In genomic region chr6:30495993-30496392, GRCh38 we compare ENCODE assay signal across 12 cellular contexts. TPM values are rescaled to one million over a fixed set of nuclear protein-coding genes. Genes with fewer than 3 reads are reported as not detected.
DNase-seq lines count a peak whose midpoint lies in the region; ATAC-seq and TF ChIP-seq lines count a peak whose summit lies in the region.
"Had no signal": no experiment of that assay in that cellular context is flagged by ENCODE, and none has a peak within 500 bp of the region (broad histone marks: within the 10 kb centered on the region; RNA-seq: fewer than 3 reads in every experiment).

No MANE protein-coding gene starts in this region.

- peaks cover 15% of the 10 kb centered on the region for H3K9me3 ChIP-seq in BLaER1
- no peaks in the 10 kb centered on the region for H3K9me3 ChIP-seq in DND-41 (ENCODE audit: insufficient read depth, low read length, severe bottlenecking)
- H3K9me3 ChIP-seq: pancreas had no signal

- H3K27ac ChIP-seq in BLaER1 (peak overlapping the region; percentile 49; the same call in 1 of the 2 replicates), DND-41 (ENCODE audit: low read length) (no peak overlapping the region), cingulate gyrus (ENCODE audit: low read depth, low read length) (peak overlapping the region; percentile 10)
- H3K27ac ChIP-seq: pancreas had no signal

- DNase-seq in DND-41 (peak; percentile 1), natural killer cell (no peak), NCI-H446 (lab: John Stamatoyannopoulos, UW) (no peak), islet precursor cell (no peak)
- DNase-seq: head of caudate nucleus; NCI-H2171; pancreas; stimulated activated CD4-positive, alpha-beta T cell treated with anti-CD3 and anti-CD28 coated beads, Interleukin-2, amount 100 ng/mL, for 48 hours had no signal

- no peak for TF ChIP-seq CTCF in DND-41 (IDR thresholded peaks at IDR 0.05; ENCODE audit: borderline replicate concordance, extremely low read depth, low read length, poor library complexity, severe bottlenecking)
- no peak for TF ChIP-seq CTCF in natural killer cell (IDR thresholded peaks at IDR 0.05)

- peaks cover 20% of the 10 kb centered on the region for H3K36me3 Mint-ChIP-seq in natural killer cell

- H3K27me3 Mint-ChIP-seq in natural killer cell (ENCODE audit: low read depth in 2 of 2), result no peaks in the 10 kb centered on the region

- H3K9me3 Mint-ChIP-seq in natural killer cell, result no peaks in the 10 kb centered on the region

- no peaks in the 10 kb centered on the region for H3K27me3 ChIP-seq in BLaER1
- no peaks in the 10 kb centered on the region for H3K27me3 ChIP-seq in DND-41 (ENCODE audit: insufficient read depth, low read length, poor library complexity)
- H3K27me3 ChIP-seq: pancreas had no signal

- no peak overlapping the region for H2AFZ ChIP-seq in DND-41 (ENCODE audit: low read depth, low read length)

- peaks cover 33% of the 10 kb centered on the region for H3K36me3 ChIP-seq in BLaER1
- peaks cover 22% of the 10 kb centered on the region for H3K36me3 ChIP-seq in DND-41 (ENCODE audit: insufficient read depth, low read length)

- intact Hi-C loops in natural killer cell (cut with micrococcal nuclease), result no loop called here

- H3K79me2 ChIP-seq in DND-41 (ENCODE audit: insufficient read depth, low read length), result peaks cover 6% of the 10 kb centered on the region

- H3K4me2 ChIP-seq in BLaER1 (0 out of 2 replicates have a peak overlapping the region, but pooled peaks have one; percentile 0), DND-41 (ENCODE audit: insufficient read depth, low read length) (no peak overlapping the region)

- ATAC-seq in DND-41 (ENCODE audit: insufficient read depth, low read depth), result no peak
- peak in 1 of 3 donors; percentile 13 for ATAC-seq in natural killer cell
- no peak for ATAC-seq in GM18517 (IDR thresholded peaks at IDR 0.05; ENCODE audit: unreplicated experiment)
- no peak for ATAC-seq in GM21423 (IDR thresholded peaks at IDR 0.05; ENCODE audit: unreplicated experiment)

- H3K4me1 Mint-ChIP-seq in natural killer cell, result peaks cover 67 to 71% of the 10 kb centered on the region in 2 donors

- peak overlapping the region; percentile 37 for H3K4me3 Mint-ChIP-seq in natural killer cell

- peak overlapping the region; percentile 88 to 96 for H3K27ac Mint-ChIP-seq in natural killer cell

- H3K9ac ChIP-seq in BLaER1, result no peak overlapping the region
- no peak overlapping the region for H3K9ac ChIP-seq in DND-41 (ENCODE audit: low read depth, low read length)

- H3K4me3 ChIP-seq in BLaER1 (no peak overlapping the region), DND-41 (ENCODE audit: low read depth in 1 of 2, low read length in 2 of 2) (no peak overlapping the region)
- H3K4me3 ChIP-seq: pancreas had no signal

- H3K4me1 ChIP-seq in BLaER1 (peaks cover 65% of the 10 kb centered on the region), DND-41 (ENCODE audit: insufficient read depth, low read length) (peaks cover 20% of the 10 kb centered on the region)

- H4K20me1 ChIP-seq in BLaER1 (peaks cover 34% of the 10 kb centered on the region), DND-41 (ENCODE audit: insufficient read depth, low read length) (peaks cover 16% of the 10 kb centered on the region)

RNA-seq across cellular contexts. Expression of gene HLA-E, which starts 6.7 kb away (rescaled TPM):
- total RNA-seq in natural killer cell, result 1,000 to 10,000 TPM; 1,807 to 2,048 (median 1,904) TPM
